Comparison of ENCODE assay signal across 29 cellular contexts in the genomic region with DNA sequence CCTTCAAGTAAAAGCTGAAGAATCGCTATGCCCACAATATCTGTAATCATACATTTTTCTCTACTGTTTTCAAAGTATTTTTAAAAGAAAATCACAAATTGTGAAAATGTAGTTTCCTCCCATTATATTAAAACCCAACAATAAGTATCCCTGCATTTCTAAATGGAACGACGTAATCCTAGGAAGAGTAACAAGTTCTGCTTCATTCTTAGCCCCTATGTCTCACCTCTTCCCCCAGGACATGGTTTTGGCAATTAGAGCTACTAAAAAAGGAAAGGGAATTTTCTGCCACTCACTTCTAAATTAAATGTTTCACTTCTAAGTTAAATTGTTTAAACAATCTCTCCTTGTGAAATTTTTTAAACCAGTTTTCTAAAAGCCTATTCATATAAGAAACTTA. TPM values are rescaled to one million over a fixed set of nuclear protein-coding genes. Genes with fewer than 3 reads are reported as not detected.
DNase-seq lines count a peak whose midpoint lies in the region; ATAC-seq and TF ChIP-seq lines count a peak whose summit lies in the region.
"Had no signal": no experiment of that assay in that cellular context is flagged by ENCODE, and none has a peak within 500 bp of the region (broad histone marks: within the 10 kb centered on the region; RNA-seq: fewer than 3 reads in every experiment).

No MANE protein-coding gene starts in this region.

- H3K4me2 ChIP-seq in PC-3 (ENCODE audit: low read length) (peak overlapping the region; percentile 62), trophoblast cell (ENCODE audit: low read length) (no peak overlapping the region)
- H3K4me2 ChIP-seq: SK-N-SH had no signal

- no peaks in the 10 kb centered on the region for H3F3A ChIP-seq in PC-3 (ENCODE audit: low read length, unreplicated experiment)

- H2BK5ac ChIP-seq in trophoblast cell (ENCODE audit: low read depth, low read length, poor library complexity): no peak overlapping the region

- no peak overlapping the region for H2AFZ ChIP-seq in PC-3 (ENCODE audit: low read length)
- no peak overlapping the region for H2AFZ ChIP-seq in trophoblast cell (ENCODE audit: insufficient read depth, low read length, poor library complexity)

- H3K79me2 ChIP-seq in PC-3 (ENCODE audit: low read length) (no peaks in the 10 kb centered on the region), trophoblast cell (ENCODE audit: control insufficient read depth, insufficient read depth, low read length, poor library complexity) (no peaks in the 10 kb centered on the region)

- H3K36me3 ChIP-seq in PC-3 (ENCODE audit: low read depth, low read length) (no peaks in the 10 kb centered on the region), trophoblast cell (ENCODE audit: control insufficient read depth in 1 of 2, insufficient read depth in 2 of 2, low read length in 2 of 2) (no peaks in the 10 kb centered on the region)
- H3K36me3 ChIP-seq: Peyer's patch had no signal

- BruUV-seq in PC-3 (replicated peaks; lab: Mats Ljungman, UMichigan): no TSS peak

- peaks cover 8% of the 10 kb centered on the region for H3K79me1 ChIP-seq in trophoblast cell (ENCODE audit: low read length)

- H3K9ac ChIP-seq in PC-3 (ENCODE audit: low read length): no peak overlapping the region
- H3K9ac ChIP-seq in trophoblast cell (ENCODE audit: low read length): no peak overlapping the region
- H3K9ac ChIP-seq: SK-N-SH had no signal

- ATAC-seq in PC-3 (no peak), omental fat pad (ENCODE audit: low FRiP score) (no peak), GM21367 (IDR thresholded peaks at IDR 0.05; ENCODE audit: unreplicated experiment) (no peak)
- ATAC-seq: CD8-positive, alpha-beta T cell; GM12878; HCT116 had no signal

- H4K20me1 ChIP-seq in PC-3 (ENCODE audit: low read length): no peaks in the 10 kb centered on the region

- no CpG with 5 or more reads among the region's 3 CpGs for WGBS in trophoblast cell (ENCODE audit: extremely low coverage, insufficient coverage, insufficient read length)

- no peaks in the 10 kb centered on the region for H3K27me3 ChIP-seq in PC-3 (ENCODE audit: low read length)
- no peaks in the 10 kb centered on the region for H3K27me3 ChIP-seq in trophoblast cell (ENCODE audit: insufficient read depth, low read length)
- H3K27me3 ChIP-seq: Peyer's patch had no signal

- H3K14ac ChIP-seq in trophoblast cell (ENCODE audit: low read length): no peak overlapping the region

- H2AK5ac ChIP-seq in trophoblast cell (ENCODE audit: low read length): no peak overlapping the region

- H4K8ac ChIP-seq in trophoblast cell (ENCODE audit: low read depth, low read length): no peak overlapping the region

- no peak overlapping the region for H3K23ac ChIP-seq in trophoblast cell (ENCODE audit: low read length)

- H3K9me2 ChIP-seq in PC-3 (replicated peaks; ENCODE audit: low read length): no peaks in the 10 kb centered on the region
- H3K9me2 ChIP-seq: SK-N-SH had no signal

- H2BK12ac ChIP-seq in trophoblast cell (ENCODE audit: low read length): no peak overlapping the region

- H3K4me1 ChIP-seq in PC-3 (ENCODE audit: insufficient read depth, low read length) (peaks cover 39% of the 10 kb centered on the region), trophoblast cell (ENCODE audit: control insufficient read depth in 1 of 2, insufficient read depth in 2 of 2, low read length in 2 of 2) (peaks cover 5 to 14% of the 10 kb centered on the region in 2 experiments)
- H3K4me1 ChIP-seq: Peyer's patch had no signal

- POLR2A ChIA-PET in PC-3 (lab: Charles Lee; ENCODE audit: unreplicated experiment): no interaction called here

- no peak overlapping the region for H3K4ac ChIP-seq in trophoblast cell (ENCODE audit: low read depth, low read length)

- H3K9me3 ChIP-seq in PC-3 (ENCODE audit: low read length) (no peaks in the 10 kb centered on the region), trophoblast cell (ENCODE audit: insufficient read depth, low read depth, low read length) (no peaks in the 10 kb centered on the region)
- H3K9me3 ChIP-seq: Caco-2, Peyer's patch, SK-N-SH had no signal

- H3K4me3 ChIP-seq in PC-3 (ENCODE audit: low read length): no peak overlapping the region; the same call in 1 of the 2 replicates
- H3K4me3 ChIP-seq in epithelial cell of esophagus (ENCODE audit: low read length): no peak overlapping the region
- H3K4me3 ChIP-seq in trophoblast cell (ENCODE audit: low read depth, low read length): no peak overlapping the region
- H3K4me3 ChIP-seq: GM12878, Peyer's patch had no signal

- intact Hi-C loops in PC-3 (cut with micrococcal nuclease) (no loop called here), posterior cingulate gyrus (cut with DNase I) (no loop called here)

- no peak overlapping the region for H3K18ac ChIP-seq in trophoblast cell (ENCODE audit: low read length)

- no peak overlapping the region for H2BK120ac ChIP-seq in trophoblast cell (ENCODE audit: insufficient read depth, low read length, poor library complexity)

- 0 out of 2 replicates have a peak overlapping the region, but pooled peaks have one; percentile 33 for H3K27ac ChIP-seq in PC-3 (ENCODE audit: low read length)
- peak overlapping the region; percentile 94 for H3K27ac ChIP-seq in trophoblast cell (ENCODE audit: low read depth, low read length)
- H3K27ac ChIP-seq: HL-60, Peyer's patch had no signal

- CTCF ChIA-PET in PC-3 (lab: Charles Lee): no interaction called here

- no peak overlapping the region for H4K91ac ChIP-seq in trophoblast cell (ENCODE audit: low read depth, low read length)

- no peak for TF ChIP-seq CTCF in PC-3 (conservative IDR thresholded peaks at IDR 0.05; ENCODE audit: low read depth, low read length)
- TF ChIP-seq CTCF in epithelial cell of esophagus (IDR thresholded peaks at IDR 0.05; ENCODE audit: insufficient read depth, low read depth, low read length, missing control alignments): no peak
- no peak for TF ChIP-seq CTCF in omental fat pad (IDR thresholded peaks at IDR 0.05)

- H4K12ac ChIP-seq in trophoblast cell (ENCODE audit: low read depth, low read length): no peak overlapping the region

- peak; percentile 31 for DNase-seq in HPDE6-E6E7 (ENCODE audit: extremely low spot score)
- DNase-seq in PC-3: peak; percentile 65
- peak; percentile 90 for DNase-seq in epithelial cell of esophagus (ENCODE audit: low read depth)
- DNase-seq in trophoblast cell: peak; percentile 43 to 94
- no peak for DNase-seq in omental fat pad (ENCODE audit: low spot score)
- DNase-seq in OCI-M2 (lab: John Stamatoyannopoulos, UW; ENCODE audit: unreplicated experiment): no peak
- DNase-seq in posterior cingulate gyrus: no peak
- DNase-seq: C1 segment of cervical spinal cord; Caco-2; CD8-positive, alpha-beta T cell; DMS 273 treated with DMSO at 0.1 percent for 48 hours; DMS79; EL; GDM1; KBM-7; NCI-H1048; NCI-H1417; NCI-H1694; NCI-H2029 treated with DMSO at 0.1 percent for 48 hours; NCI-H2227 treated with DMSO at 0.1 percent for 48 hours; NCI-H526 treated with DMSO at 0.1 percent for 48 hours; Peyer's patch; SK-N-SH; SW 1271 had no signal

RNA-seq across cellular contexts. Expression of a gene that starts 47.4 kb away (rescaled TPM):
- total RNA-seq in PC-3 (2014; rRNA removed) (17.7 and 30.8 TPM in 2 replicates), omental fat pad (10 to 100 TPM; 10.1 to 18.6 (median 12.3) TPM)
- polyA plus RNA-seq in trophoblast cell (2013): 132 and 134 TPM in 2 replicates

RNA-seq across cellular contexts. Expression of a gene that starts 52.0 kb away (rescaled TPM):
- total RNA-seq in PC-3 (2014; rRNA removed) (0.81 and 1.3 TPM in 2 replicates), omental fat pad (1 to 10 TPM in 3 of 4 donors, under 1 TPM in 1; 0.60 to 4.0 (median 1.2) TPM)
- polyA plus RNA-seq in trophoblast cell (2013): 17.4 and 17.5 TPM in 2 replicates
- total RNA-seq: A673; Caco-2; CD8-positive, alpha-beta T cell had no signal

Comparison
In these comparisons a context has a peak if more than half of its experiments do, and no peak if none do; other contexts are left out.
1. DNase-seq: peak in HPDE6-E6E7 (single experiment), PC-3 (single experiment), epithelial cell of esophagus (single experiment) and trophoblast cell (2 of 2); none in omental fat pad (single experiment), OCI-M2 (single experiment) and posterior cingulate gyrus (0 of 10).